Comparison of ENCODE assay signal across 8 cellular contexts in the genomic region with DNA sequence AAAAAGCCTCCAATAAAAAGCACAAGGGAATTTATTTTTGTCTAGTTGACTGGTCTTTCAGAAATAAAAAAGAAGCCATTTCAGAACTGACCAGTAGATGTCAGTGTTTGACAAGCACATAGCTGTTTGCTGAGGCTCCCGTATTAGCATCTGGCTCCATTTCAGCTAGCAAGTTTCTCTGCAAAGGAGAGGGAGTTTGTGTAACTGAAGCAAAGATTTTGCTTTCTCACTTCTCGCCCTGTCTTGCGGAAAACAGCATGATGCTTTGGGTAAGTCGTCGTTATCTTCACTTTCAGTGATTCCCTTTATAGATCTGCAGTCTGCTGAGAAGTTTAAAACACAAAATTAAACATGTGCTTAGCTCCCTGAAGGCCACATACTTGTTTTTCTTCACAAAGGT.
A peak's percentile ranks its signal among the peaks of the same experiment; 100 is the strongest.
DNase-seq lines count a peak whose midpoint lies in the region; ATAC-seq and TF ChIP-seq lines count a peak whose summit lies in the region.

No MANE protein-coding gene starts in this region.

- TF ChIP-seq CTCF in A673 (conservative IDR thresholded peaks at IDR 0.05; ENCODE audit: low read depth, low read length), result peak; percentile 79
- peak; percentile 81 for TF ChIP-seq CTCF in lung (IDR thresholded peaks at IDR 0.05; ENCODE audit: control extremely low read depth, extremely low read depth)

- BruUV-seq in A673 (replicated peaks; lab: Mats Ljungman, UMichigan), result no TSS peak

- intact Hi-C loops in A673 (cut with micrococcal nuclease; ENCODE audit: unreplicated experiment), result loop anchor here (2.0 kb wide), 1 partner anchor 781 kb away; no protein-coding TSS in a partner anchor

- DNase-seq in A673 (ENCODE audit: low spot score), result peak; percentile 82
- peak; percentile 55 for DNase-seq in GM03348 (ENCODE audit: low spot score)
- peak; percentile 75 for DNase-seq in HEK293T (ENCODE audit: extremely low spot score)
- peak; percentile 26 for DNase-seq in NCI-H1105 (lab: John Stamatoyannopoulos, UW)
- DNase-seq in SKM-1 treated with dmso at 0.1 percent for 144 hours (lab: John Stamatoyannopoulos, UW; ENCODE audit: unreplicated experiment), result peak; percentile 35
- DNase-seq in dedifferentiated amniotic fluid mesenchymal stem cell (ENCODE audit: extremely low spot score), result peak; percentile 84
- DNase-seq in lung (ENCODE audit: low spot score), result peak; percentile 37

- H3K9me3 ChIP-seq in A673 (ENCODE audit: low read depth, low read length, poor library complexity, severe bottlenecking), result no peaks in the 10 kb centered on the region
- H3K9me3 ChIP-seq in lung (ENCODE audit: control insufficient read depth in 2 of 2, insufficient read depth in 1 of 2, low read length in 1 of 2), result no peaks in the 10 kb centered on the region

- H3K27me3 ChIP-seq in A673 (replicated peaks; ENCODE audit: insufficient read depth, low read depth, low read length, poor library complexity) (no peaks in the 10 kb centered on the region), lung (ENCODE audit: control insufficient read depth, insufficient read depth) (no peaks in the 10 kb centered on the region)

- H3K36me3 ChIP-seq in A673 (ENCODE audit: insufficient read depth, low read length, poor library complexity, severe bottlenecking) (no peaks in the 10 kb centered on the region), lung (ENCODE audit: control insufficient read depth in 2 of 2, insufficient read depth in 2 of 2, low read length in 2 of 2) (no peaks in the 10 kb centered on the region)

- peak; percentile 51 for ATAC-seq in lung (ENCODE audit: insufficient read depth, low FRiP score)
- no peak for ATAC-seq in HG02870 (IDR thresholded peaks at IDR 0.05; ENCODE audit: unreplicated experiment)

- H3K4me1 ChIP-seq in A673 (ENCODE audit: insufficient read depth, low read length, poor library complexity, severe bottlenecking), result no peaks in the 10 kb centered on the region
- H3K4me1 ChIP-seq in lung (ENCODE audit: control insufficient read depth in 2 of 2, insufficient read depth in 2 of 2, low read length in 2 of 2), result peaks cover 3 to 4% of the 10 kb centered on the region in 2 donors

- POLR2A ChIA-PET in A673 (lab: Charles Lee; ENCODE audit: low non-redundant PET) (no interaction called here), HEK293T (lab: Yijun Ruan, JAX) (no interaction called here)

- WGBS in lung, 2 donors, result 0 to 3% methylated on average over 5 of the region's 5 CpGs

- H3K27ac ChIP-seq in A673 (ENCODE audit: low read depth, low read length, poor library complexity, severe bottlenecking), result no peak overlapping the region
- no peak overlapping the region for H3K27ac ChIP-seq in lung (ENCODE audit: low read depth in 1 of 2, low read length in 1 of 2)

- CTCF ChIA-PET in A673 (lab: Charles Lee), result interaction anchor here (0.6 kb wide), 2 partner anchors 31 to 294 kb away, joined by 3 read pairs; no protein-coding TSS in a partner anchor
- CTCF ChIA-PET in HEK293T (lab: Yijun Ruan, JAX), result interaction anchor here (0.6 to 1.4 kb wide), 2 partner anchors 17 to 328 kb away, joined by 3 read pairs; no protein-coding TSS in a partner anchor

- H3K4me3 ChIP-seq in A673 (ENCODE audit: low read depth, low read length, poor library complexity, severe bottlenecking) (no peak overlapping the region), lung (no peak overlapping the region)

TF ChIP-seq in HEK293T, 16 proteins besides CTCF, POLR2A, EP300 and RAD21:
- no peak for TF ChIP-seq CTBP1 (IDR thresholded peaks at IDR 0.05; ENCODE audit: borderline replicate concordance)
- no peak for TF ChIP-seq SUZ12 (IDR thresholded peaks at IDR 0.05)
- no peak for TF ChIP-seq ARNT (IDR thresholded peaks at IDR 0.05)
- TF ChIP-seq BHLHE40 (IDR thresholded peaks at IDR 0.05; ENCODE audit: borderline replicate concordance), result no peak
- TF ChIP-seq L3MBTL2 (conservative IDR thresholded peaks at IDR 0.05), result no peak
- TF ChIP-seq FOXM1 (IDR thresholded peaks at IDR 0.05; ENCODE audit: borderline replicate concordance), result no peak
- TF ChIP-seq FOXK2 (IDR thresholded peaks at IDR 0.05), result no peak
- no peak for TF ChIP-seq ZNF384 (IDR thresholded peaks at IDR 0.05)
- no peak for TF ChIP-seq SP1 (IDR thresholded peaks at IDR 0.05)
- no peak for TF ChIP-seq NFRKB (IDR thresholded peaks at IDR 0.05)

Comparison
In these comparisons a context has a peak if more than half of its experiments do, and no peak if none do; other contexts are left out.
1. DNase-seq: peak in every context shown above with its lines; median percentile 84 in dedifferentiated amniotic fluid mesenchymal stem cell; 82 in A673; 75 in HEK293T; 55 in GM03348; 37 in lung; 35 in SKM-1 treated with dmso at 0.1 percent for 144 hours; 26 in NCI-H1105.